Comparison of ENCODE assay signal across 10 cellular contexts in genomic region chr6:158993639-158994038, GRCh38. TPM values are rescaled to one million over a fixed set of nuclear protein-coding genes. Genes with fewer than 3 reads are reported as not detected.
"Had no signal": no experiment of that assay in that cellular context is flagged by ENCODE, and none has a peak within 500 bp of the region (broad histone marks: within the 10 kb centered on the region; RNA-seq: fewer than 3 reads in every experiment).

No MANE protein-coding gene starts in this region.

- H2AFZ ChIP-seq: GM23248 had no signal

- ATAC-seq: HCT116, K562 had no signal

- H3K4me3 ChIP-seq: GM23248, HAP-1, K562 had no signal

- H3K27ac ChIP-seq: GM23248 had no signal

- H3K36me3 ChIP-seq: HAP-1 had no signal

- H3K9ac ChIP-seq: GM23248 had no signal

- H3K9me3 ChIP-seq: HAP-1 had no signal

- DNase-seq: GM23248, GOT3, H7, HFFc6, IMR-90 had no signal

- H3K4me3 Mint-ChIP-seq: HFFc6 had no signal

- H3K27ac Mint-ChIP-seq: HFFc6 had no signal

- H3K4me1 ChIP-seq: HAP-1 had no signal

RNA-seq across cellular contexts. Expression of gene TAGAP, which starts 51.2 kb away (rescaled TPM):
- total RNA-seq: GM23248, H4, H7, HFFc6, HT-29, IMR-90 had no signal
- polyA plus RNA-seq: GM23248, IMR-90, K562 had no signal
